8 cellular contexts compared by ENCODE assay signal in genomic region chr11:67302571-67303131, GRCh38. TPM values are rescaled to one million over a fixed set of nuclear protein-coding genes. Genes with fewer than 3 reads are reported as not detected.
DNase-seq lines count a peak whose midpoint lies in the region; ATAC-seq and TF ChIP-seq lines count a peak whose summit lies in the region.

No MANE protein-coding gene starts in this region.

- H3K4me1 ChIP-seq in esophagus (ENCODE audit: control insufficient read depth in 2 of 2, insufficient read depth in 2 of 2, low read length in 1 of 2) = peaks cover 9 to 26% of the 10 kb centered on the region in 2 donors

- peak overlapping the region; percentile 81 to 89 for H3K27ac ChIP-seq in esophagus (ENCODE audit: low read depth in 2 of 2, low read length in 1 of 2)

- H3K4me3 ChIP-seq in esophagus (ENCODE audit: low read depth in 1 of 2, low read length in 2 of 2) = peak overlapping the region; percentile 67 to 97

- 14 to 18% methylated on average over 23 of the region's 23 CpGs for WGBS in esophagus, 2 donors

- no peaks in the 10 kb centered on the region for H3K9me3 Mint-ChIP-seq in natural killer cell

- intact Hi-C loops in natural killer cell (cut with micrococcal nuclease) = loop anchor here (2.0 kb wide), 1 partner anchor 14 kb away; the partner anchor contains the start of gene ANKRD13D

- H3K36me3 ChIP-seq in esophagus (ENCODE audit: control insufficient read depth in 2 of 2, insufficient read depth in 2 of 2, low read length in 1 of 2) = peaks cover 18 to 41% of the 10 kb centered on the region in 2 donors

- H3K4me1 Mint-ChIP-seq in natural killer cell = peaks cover 13 to 25% of the 10 kb centered on the region in 2 donors

- H3K9me3 ChIP-seq in esophagus (ENCODE audit: control insufficient read depth in 2 of 2, insufficient read depth in 1 of 2, low read depth in 1 of 2, low read length in 1 of 2) = no peaks in the 10 kb centered on the region

- DNase-seq in NCI-H2029 (lab: John Stamatoyannopoulos, UW) (peak; percentile 25), NCI-H2029 treated with DMSO at 0.1 percent for 48 hours (lab: John Stamatoyannopoulos, UW) (no peak), SHP77 (lab: John Stamatoyannopoulos, UW) (peak; percentile 46 to 75), natural killer cell (no peak), NCI-H187 (lab: John Stamatoyannopoulos, UW) (no peak), foreskin melanocyte (no peak)
- DNase-seq in effector CD8-positive, alpha-beta T cell (lab: John Stamatoyannopoulos, UW) = no peak

- no peaks in the 10 kb centered on the region for H3K27me3 ChIP-seq in esophagus (ENCODE audit: control insufficient read depth in 1 of 2, insufficient read depth in 2 of 2, low read length in 2 of 2)

- H3K4me3 Mint-ChIP-seq in natural killer cell = peak overlapping the region; percentile 79

- no peaks in the 10 kb centered on the region for H3K36me3 Mint-ChIP-seq in natural killer cell

- H3K27ac Mint-ChIP-seq in natural killer cell = peak overlapping the region; percentile 54 to 82

- peak; percentile 52 to 77 (median 55) for ATAC-seq in natural killer cell

- no peaks in the 10 kb centered on the region for H3K27me3 Mint-ChIP-seq in natural killer cell (ENCODE audit: low read depth in 2 of 2)

- TF ChIP-seq CTCF in natural killer cell (IDR thresholded peaks at IDR 0.05) = no peak

RNA-seq across cellular contexts. Expression of gene SSH3, which starts 0.7 kb away (rescaled TPM):
- polyA plus RNA-seq in esophagus = 10 to 100 TPM; 38.6 to 55.6 TPM
- total RNA-seq in natural killer cell = 10 to 100 TPM; 34.3 to 42.7 (median 38.1) TPM

RNA-seq across cellular contexts. Expression of gene ANKRD13D, which starts 13.5 kb away (rescaled TPM):
- polyA plus RNA-seq in esophagus = 10 to 100 TPM; 36.8 to 87.3 TPM
- 100 to 1,000 TPM; 212 to 316 (median 231) TPM for total RNA-seq in natural killer cell

RNA-seq across cellular contexts. Expression of gene GRK2, which starts 36.4 kb away (rescaled TPM):
- polyA plus RNA-seq in esophagus = 10 to 100 TPM; 62.4 to 74.2 TPM
- 100 to 1,000 TPM; 390 to 482 (median 441) TPM for total RNA-seq in natural killer cell

RNA-seq across cellular contexts. Expression of gene POLD4, which starts 50.7 kb away (rescaled TPM):
- 100 to 1,000 TPM; 112 to 114 TPM for polyA plus RNA-seq in esophagus
- total RNA-seq in natural killer cell = 10 to 100 TPM; 45.8 to 63.7 (median 60.5) TPM

Comparison
In these comparisons a context has a peak if more than half of its experiments do, and no peak if none do; other contexts are left out.
1. DNase-seq: peak in NCI-H2029 (single experiment) and SHP77 (2 of 2); none in NCI-H2029 treated with DMSO at 0.1 percent for 48 hours (single experiment), natural killer cell (single experiment), NCI-H187 (0 of 2), effector CD8-positive, alpha-beta T cell (single experiment) and foreskin melanocyte (single experiment).